In genomic region chr11:18324381-18324780, GRCh38 we compare ENCODE assay signal across 10 cellular contexts. TPM values are rescaled to one million over a fixed set of nuclear protein-coding genes. Genes with fewer than 3 reads are reported as not detected.
DNase-seq lines count a peak whose midpoint lies in the region; ATAC-seq and TF ChIP-seq lines count a peak whose summit lies in the region.
"Had no signal": no experiment of that assay in that cellular context is flagged by ENCODE, and none has a peak within 500 bp of the region (broad histone marks: within the 10 kb centered on the region; RNA-seq: fewer than 3 reads in every experiment).

No MANE protein-coding gene starts in this region.

- H3K79me2 ChIP-seq in OCI-LY3 (ENCODE audit: low read length): peaks cover 89% of the 10 kb centered on the region

- peaks cover 7% of the 10 kb centered on the region; the same call in 1 of the 2 replicates for H4K20me1 ChIP-seq in OCI-LY3 (ENCODE audit: insufficient read depth, low read length)

- H3K4me1 ChIP-seq in OCI-LY3 (ENCODE audit: low read length) (peaks cover 43% of the 10 kb centered on the region), psoas muscle (peaks cover 34% of the 10 kb centered on the region), gastroesophageal sphincter (peaks cover 16 to 52% (median 18%) of the 10 kb centered on the region in 3 donors)

- DNase-seq in T-helper 2 cell treated with Interferon-gamma antibody and Interleukin-4, amounts not matched to agents 5 μg/mL and 100 μg/mL, for 36 hours (ENCODE audit: low spot score): no peak
- no peak for DNase-seq in T-helper 2 cell
- DNase-seq in psoas muscle: no peak
- DNase-seq in cerebellar nuclear complex (lab: John Stamatoyannopoulos, UW): no peak
- DNase-seq: ovary; stimulated activated naive CD4-positive, alpha-beta T cell treated with Interleukin-2 at 50 U/mL for 16 hours had no signal

- peak overlapping the region; percentile 97 for H3K4me3 Mint-ChIP-seq in T-helper 2 cell treated with Interferon-gamma antibody and Interleukin-4, amounts not matched to agents 5 μg/mL and 100 μg/mL, for 36 hours
- H3K4me3 Mint-ChIP-seq in dendritic cell treated with granulocyte-macrophage colony-stimulating factor and Interleukin-4, amounts not matched to agents 40 ng/mL and 50 ng/mL, for 4 days: peak overlapping the region; percentile 92

- WGBS in psoas muscle, 3 donors: 67 to 90% (median 78%) methylated on average over 1 of the region's 1 CpG
- 58 to 80% methylated on average over 1 of the region's 1 CpG for WGBS in gastroesophageal sphincter (ENCODE audit: low coverage in 1 of 2), 2 donors

- no peak for ATAC-seq in psoas muscle
- no peak for ATAC-seq in gastroesophageal sphincter
- no peak for ATAC-seq in HG03097 (IDR thresholded peaks at IDR 0.05; ENCODE audit: low FRiP score, unreplicated experiment)

- 0 out of 2 replicates have a peak overlapping the region, but pooled peaks have one; percentile 6 for H3K4me3 ChIP-seq in OCI-LY3 (ENCODE audit: low read length)
- H3K4me3 ChIP-seq in psoas muscle: peak overlapping the region; percentile 34
- no peak overlapping the region for H3K4me3 ChIP-seq in gastroesophageal sphincter
- H3K4me3 ChIP-seq: ovary had no signal

- H3K9me3 ChIP-seq in OCI-LY3 (ENCODE audit: insufficient read depth, low read length) (no peaks in the 10 kb centered on the region), psoas muscle (no peaks in the 10 kb centered on the region), gastroesophageal sphincter (no peaks in the 10 kb centered on the region)
- H3K9me3 ChIP-seq: ovary had no signal

- H3K27me3 Mint-ChIP-seq in T-helper 2 cell treated with Interferon-gamma antibody and Interleukin-4, amounts not matched to agents 5 μg/mL and 100 μg/mL, for 36 hours (ENCODE audit: low read depth): no peaks in the 10 kb centered on the region
- no peaks in the 10 kb centered on the region for H3K27me3 Mint-ChIP-seq in dendritic cell treated with granulocyte-macrophage colony-stimulating factor and Interleukin-4, amounts not matched to agents 40 ng/mL and 50 ng/mL, for 4 days

- H3K27ac Mint-ChIP-seq in T-helper 2 cell treated with Interferon-gamma antibody and Interleukin-4, amounts not matched to agents 5 μg/mL and 100 μg/mL, for 36 hours: peak overlapping the region; percentile 61
- peak overlapping the region; percentile 98 for H3K27ac Mint-ChIP-seq in dendritic cell treated with granulocyte-macrophage colony-stimulating factor and Interleukin-4, amounts not matched to agents 40 ng/mL and 50 ng/mL, for 4 days

- H2AFZ ChIP-seq in OCI-LY3 (ENCODE audit: low read depth, low read length): no peak overlapping the region

- H3K27ac ChIP-seq in OCI-LY3 (ENCODE audit: low read length): no peak overlapping the region
- no peak overlapping the region for H3K27ac ChIP-seq in psoas muscle
- H3K27ac ChIP-seq in gastroesophageal sphincter: no peak overlapping the region
- H3K27ac ChIP-seq: ovary had no signal

- peaks cover 50% of the 10 kb centered on the region for H3K4me1 Mint-ChIP-seq in T-helper 2 cell treated with Interferon-gamma antibody and Interleukin-4, amounts not matched to agents 5 μg/mL and 100 μg/mL, for 36 hours (ENCODE audit: low read depth)
- peaks cover 56% of the 10 kb centered on the region for H3K4me1 Mint-ChIP-seq in dendritic cell treated with granulocyte-macrophage colony-stimulating factor and Interleukin-4, amounts not matched to agents 40 ng/mL and 50 ng/mL, for 4 days (ENCODE audit: low read depth)

- TF ChIP-seq POLR2A in gastroesophageal sphincter (IDR thresholded peaks at IDR 0.05): no peak

- H3K36me3 ChIP-seq in OCI-LY3 (replicated peaks; ENCODE audit: low read depth, low read length) (peaks cover 25% of the 10 kb centered on the region), psoas muscle (ENCODE audit: insufficient read depth in 1 of 2, low read depth in 1 of 2) (peaks cover 8 to 39% of the 10 kb centered on the region in 2 donors), gastroesophageal sphincter (peaks cover 0 to 34% of the 10 kb centered on the region in 2 donors)
- H3K36me3 ChIP-seq: ovary had no signal

- intact Hi-C loops in dendritic cell treated with granulocyte-macrophage colony-stimulating factor and Interleukin-4, amounts not matched to agents 40 ng/mL and 50 ng/mL, for 4 days (cut with micrococcal nuclease): loop anchor here (5.0 kb wide), 3 partner anchors 42 to 308 kb away; partner anchors contain the start of gene SPTY2D1
- intact Hi-C loops in psoas muscle (cut with DNase I): loop anchor here (5.0 to 10.0 kb wide), 4 partner anchors 73 to 1590 kb away; partner anchors contain the start of genes C11orf58 (in 1 of the 2), SPTY2D1 (in 1 of the 2) and TSG101 (in 1 of the 2)

- H3K9ac ChIP-seq in OCI-LY3 (ENCODE audit: low read length): no peak overlapping the region

- no peak for TF ChIP-seq EP300 in gastroesophageal sphincter (IDR thresholded peaks at IDR 0.05)

- TF ChIP-seq CTCF in OCI-LY3 (IDR thresholded peaks at IDR 0.05; ENCODE audit: low read depth, low read length): no peak
- TF ChIP-seq CTCF in psoas muscle (IDR thresholded peaks at IDR 0.05): no peak
- TF ChIP-seq CTCF in gastroesophageal sphincter (IDR thresholded peaks at IDR 0.05): no peak

- H3K36me3 Mint-ChIP-seq in T-helper 2 cell treated with Interferon-gamma antibody and Interleukin-4, amounts not matched to agents 5 μg/mL and 100 μg/mL, for 36 hours (ENCODE audit: low read depth): peaks cover 26% of the 10 kb centered on the region
- H3K36me3 Mint-ChIP-seq in dendritic cell treated with granulocyte-macrophage colony-stimulating factor and Interleukin-4, amounts not matched to agents 40 ng/mL and 50 ng/mL, for 4 days (ENCODE audit: low read depth): peaks cover 88% of the 10 kb centered on the region

- no peaks in the 10 kb centered on the region for H3K27me3 ChIP-seq in OCI-LY3 (ENCODE audit: low read depth, low read length)
- H3K27me3 ChIP-seq in psoas muscle (ENCODE audit: insufficient read depth in 3 of 3, low read length in 2 of 3): no peaks in the 10 kb centered on the region
- no peaks in the 10 kb centered on the region for H3K27me3 ChIP-seq in gastroesophageal sphincter
- H3K27me3 ChIP-seq: ovary had no signal

- peak overlapping the region; percentile 89 for H3K4me2 ChIP-seq in OCI-LY3 (ENCODE audit: low read length)

- H3K9me3 Mint-ChIP-seq in T-helper 2 cell treated with Interferon-gamma antibody and Interleukin-4, amounts not matched to agents 5 μg/mL and 100 μg/mL, for 36 hours: no peaks in the 10 kb centered on the region
- no peaks in the 10 kb centered on the region for H3K9me3 Mint-ChIP-seq in dendritic cell treated with granulocyte-macrophage colony-stimulating factor and Interleukin-4, amounts not matched to agents 40 ng/mL and 50 ng/mL, for 4 days

RNA-seq across cellular contexts. Expression of gene GTF2H1, which starts 2.0 kb away (rescaled TPM):
- total RNA-seq in psoas muscle: 10 to 100 TPM; 14.5 to 25.2 (median 19.4) TPM
- polyA plus RNA-seq in psoas muscle: 10 to 100 TPM; 15.5 to 39.2 (median 38.5) TPM
- 10 to 100 TPM; 47.3 to 61.8 (median 57.4) TPM for total RNA-seq in gastroesophageal sphincter

RNA-seq across cellular contexts. Expression of gene HPS5, which starts 2.4 kb away (rescaled TPM):
- total RNA-seq in psoas muscle (10 to 100 TPM in 1 of 4 donors, 1 to 10 TPM in 3; 7.0 to 11.9 (median 8.8) TPM), gastroesophageal sphincter (10 to 100 TPM; 13.5 to 37.3 (median 20.2) TPM)
- 10 to 100 TPM in 1 of 3 donors, 1 to 10 TPM in 2; 4.9 to 11.3 (median 9.9) TPM for polyA plus RNA-seq in psoas muscle

RNA-seq across cellular contexts. Expression of gene SAA1, which starts 58.3 kb away (rescaled TPM):
- total RNA-seq in psoas muscle: 100 to 1,000 TPM in 1 of 4 donors, 10 to 100 TPM in 3; 29.1 to 100 (median 36.2) TPM
- 10 to 100 TPM in 2 of 3 donors, 1 to 10 TPM in 1; 7.3 to 16.9 (median 14.4) TPM for polyA plus RNA-seq in psoas muscle
- total RNA-seq in gastroesophageal sphincter: 10 to 100 TPM in 2 of 4 donors, 1 to 10 TPM in 1, not detected in 1; 3.6 to 71.7 (median 32.3) TPM

Comparison
In these comparisons a context has a peak if more than half of its experiments do, and no peak if none do; other contexts are left out.
1. H3K4me3 ChIP-seq: peak in OCI-LY3 (single experiment) and psoas muscle (single experiment); none in gastroesophageal sphincter (0 of 2).